8 cellular contexts compared by ENCODE assay signal in the genomic region with DNA sequence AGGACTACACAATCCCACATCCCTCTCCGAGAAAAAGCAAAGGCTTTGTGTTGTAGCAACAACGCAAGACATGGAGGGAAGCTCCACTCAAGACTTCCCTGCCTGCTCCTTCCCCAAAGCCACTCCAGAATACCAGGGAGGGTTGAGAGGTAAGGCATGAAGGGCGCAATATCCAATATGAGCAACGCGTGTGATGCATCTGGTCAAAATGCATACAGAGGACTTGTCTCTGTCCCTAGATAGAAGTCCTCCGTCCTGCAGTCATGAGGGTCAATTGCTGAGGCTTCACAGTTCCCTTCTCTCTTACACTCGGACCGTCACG. TPM values are rescaled to one million over a fixed set of nuclear protein-coding genes. Genes with fewer than 3 reads are reported as not detected.
A peak's percentile ranks its signal among the peaks of the same experiment; 100 is the strongest.
DNase-seq lines count a peak whose midpoint lies in the region; ATAC-seq, FAIRE-seq and TF ChIP-seq lines count a peak whose summit lies in the region.

No MANE protein-coding gene starts in this region.

- H3K27me3 ChIP-seq in HUES48 (ENCODE audit: control insufficient read depth, insufficient read depth, low read length), result no peaks in the 10 kb centered on the region
- peaks cover 0 to 6% of the 10 kb centered on the region in 2 experiments; a peak in 1 of 5 replicates for H3K27me3 ChIP-seq in HepG2 (ENCODE audit: control insufficient read depth in 1 of 2, insufficient read depth in 2 of 2, low read length in 2 of 2)
- no peaks in the 10 kb centered on the region for H3K27me3 ChIP-seq in transverse colon

- POLR2A ChIA-PET in HepG2 (lab: Yijun Ruan, JAX), result interaction anchor here (0.6 to 2.1 kb wide), 17 partner anchors 8 to 1567 kb away, joined by 3 to 25 read pairs (median 7); partner anchors contain the start of genes ACVR2A and MMADHC

- peaks cover 31% of the 10 kb centered on the region for H4K20me1 ChIP-seq in HepG2 (ENCODE audit: insufficient read depth, low read length)

- 0% methylated on average over 5 of the region's 9 CpGs for WGBS in HepG2 (ENCODE audit: low lambda C conversion rate)
- 1 to 4% methylated on average over 4 to 7 of the region's 9 CpGs for WGBS in transverse colon (ENCODE audit: low coverage in 1 of 2), 2 donors

- H3K4me3 ChIP-seq in HUES48 (ENCODE audit: low read depth, low read length) (peak overlapping the region; percentile 97), astrocyte of the cerebellum (ENCODE audit: low read depth, low read length) (peak overlapping the region; percentile 92), HepG2 (replicated peaks in 1 of 3; ENCODE audit: insufficient read depth in 1 of 3, low read depth in 2 of 3, low read length in 3 of 3) (peak overlapping the region; percentile 78 to 97 (median 93)), transverse colon (peak overlapping the region; percentile 65 to 92 (median 80))

- FAIRE-seq in HepG2 (lab: Jason Lieb, UNC) (no peak), GM12892 (lab: Jason Lieb, UNC) (no peak)

- H2AFZ ChIP-seq in HepG2 (ENCODE audit: low read length), result peak overlapping the region; percentile 48

- H3K79me2 ChIP-seq in HepG2 (ENCODE audit: insufficient read depth, low read length), result peaks cover 93% of the 10 kb centered on the region

- H3K9me3 ChIP-seq in HUES48 (ENCODE audit: control insufficient read depth, insufficient read depth, low read length) (no peaks in the 10 kb centered on the region), HepG2 (ENCODE audit: low read length) (no peaks in the 10 kb centered on the region), transverse colon (no peaks in the 10 kb centered on the region)

- H3K4me2 ChIP-seq in HepG2 (ENCODE audit: low read depth, low read length), result peak overlapping the region; percentile 88

- DNase-seq in GM13976 (ENCODE audit: low spot score) (peak; percentile 29), astrocyte of the cerebellum (ENCODE audit: low read depth) (no peak), HepG2 (ENCODE audit: low spot score) (no peak), transverse colon (no peak), GM12892 (ENCODE audit: insufficient read length) (no peak), SW 1271 (lab: John Stamatoyannopoulos, UW) (no peak)

- TF ChIP-seq POLR2A in HepG2 (IDR thresholded peaks at IDR 0.05; ENCODE audit: insufficient read depth in 1 of 2, low read depth in 2 of 2, low read length in 2 of 2) (no peak), transverse colon (IDR thresholded peaks at IDR 0.05) (no peak), GM12892 (IDR thresholded peaks at IDR 0.05; ENCODE audit: low read depth, low read length) (no peak), GM18505 (IDR thresholded peaks at IDR 0.05; ENCODE audit: borderline replicate concordance, extremely low read depth, insufficient read depth, insufficient read length) (no peak)

- in situ Hi-C loops in GM13976 (cut with MboI; ENCODE audit: low sequenced_read_pairs, unreplicated experiment) (no loop called here), astrocyte of the cerebellum (cut with HindIII; ENCODE audit: low sequenced_read_pairs) (no loop called here), HepG2 (cut with HindIII; ENCODE audit: extremely low pct_ligation_motif_present, low pct_unique_long_range_greater_than_20kb) (no loop called here), transverse colon (cut with MboI; ENCODE audit: low pct_ligation_motif_present in 1 of 4, low pct_unique_long_range_greater_than_20kb in 1 of 4, low sequenced_read_pairs in 3 of 4) (no loop called here)

- H3K4me1 ChIP-seq in HUES48 (ENCODE audit: control insufficient read depth, insufficient read depth, low read length), result peaks cover 18% of the 10 kb centered on the region; the same call in 1 of the 2 replicates
- H3K4me1 ChIP-seq in HepG2 (ENCODE audit: insufficient read depth, low read length), result peaks cover 57% of the 10 kb centered on the region
- H3K4me1 ChIP-seq in transverse colon, result peaks cover 3 to 52% (median 27%) of the 10 kb centered on the region in 4 donors

- BruUV-seq in HepG2 (replicated peaks; lab: Mats Ljungman, UMichigan), result TSS peak; percentile 70

- H3K9ac ChIP-seq in HUES48 (ENCODE audit: low read depth, low read length) (peak overlapping the region; percentile 79), HepG2 (ENCODE audit: insufficient read depth, low read depth, low read length) (peak overlapping the region; percentile 88)

- intact Hi-C loops in HepG2 (cut with micrococcal nuclease; ENCODE audit: unreplicated experiment) (loop anchor here (1.0 to 5.0 kb wide), 7 partner anchors 93 to 1567 kb away; partner anchors contain the start of genes EPC2 and MMADHC), transverse colon (cut with DNase I; ENCODE audit: low total_unique reads) (no loop called here)

- H3K27ac ChIP-seq in HUES48 (ENCODE audit: low read depth, low read length) (peak overlapping the region; percentile 92), HepG2 (ENCODE audit: extremely low read length, insufficient read depth, low read length) (peak overlapping the region; percentile 82), transverse colon (peak overlapping the region; percentile 96 to 99 (median 98))

- H3K36me3 ChIP-seq in HUES48 (ENCODE audit: control insufficient read depth, insufficient read depth, low read length) (no peaks in the 10 kb centered on the region), HepG2 (replicated peaks in 1 of 2; ENCODE audit: control insufficient read depth in 1 of 2, insufficient read depth in 2 of 2, low read length in 2 of 2) (peaks cover 0 to 5% of the 10 kb centered on the region in 2 experiments; a peak in 1 of 5 replicates), transverse colon (no peaks in the 10 kb centered on the region)

- TF ChIP-seq CTCF in GM13976 (IDR thresholded peaks at IDR 0.05; ENCODE audit: borderline replicate concordance, control extremely low read depth, extremely low read depth, insufficient read depth, missing control alignments) (no peak), astrocyte of the cerebellum (IDR thresholded peaks at IDR 0.05; ENCODE audit: low read depth, low read length, missing control alignments) (no peak), HepG2 (CRISPR knock-in tag; IDR thresholded peaks at IDR 0.05) (no peak), transverse colon (IDR thresholded peaks at IDR 0.05) (no peak)

- TF ChIP-seq EP300 in HepG2 (IDR thresholded peaks at IDR 0.05; ENCODE audit: low read depth in 2 of 2, low read length in 2 of 2) (no peak), HepG2 (CRISPR knock-in tag; IDR thresholded peaks at IDR 0.05; ENCODE audit: borderline replicate concordance) (no peak), transverse colon (IDR thresholded peaks at IDR 0.05; ENCODE audit: low read depth) (no peak)

- CTCF ChIA-PET in HepG2 (lab: Yijun Ruan, JAX; ENCODE audit: low intra/inter-chr PET ratio, low total read pairs), result interaction anchor here (1.0 kb wide), 1 partner anchor 82 kb away, joined by 3 read pairs; no protein-coding TSS in a partner anchor

- ATAC-seq in HepG2, result peak; percentile 47; the same call in 2 of the 3 replicates
- no peak for ATAC-seq in GM18505 (IDR thresholded peaks at IDR 0.05; ENCODE audit: unreplicated experiment)

- TF ChIP-seq RAD21 in HepG2 (CRISPR knock-in tag; IDR thresholded peaks at IDR 0.05), result no peak

RNA-seq across cellular contexts. Expression of gene ORC4, which starts 0.5 kb away (rescaled TPM):
- total RNA-seq in HepG2 (2016; rRNA removed; fragmentation: Illumina TruSeq; extraction: Trizol), result 84.8 and 135 TPM in 2 replicates
- 78.0 and 80.0 TPM in 2 replicates for total RNA-seq in HepG2 (2016; cell fraction: cytosol; rRNA removed; fragmentation: Illumina TruSeq; extraction: Trizol; ENCODE audit: low read depth)
- total RNA-seq in HepG2 (2016; cell fraction: insoluble cytoplasmic fraction; rRNA removed; fragmentation: Illumina TruSeq; extraction: Trizol), result 78.3 and 142 TPM in 2 replicates
- total RNA-seq in HepG2 (2016; cell fraction: membrane; rRNA removed; fragmentation: Illumina TruSeq; extraction: Trizol), result 42.7 and 44.3 TPM in 2 replicates
- total RNA-seq in HepG2 (2016; cell fraction: nucleus; rRNA removed; fragmentation: Illumina TruSeq; extraction: Trizol), result 69.9 and 72.4 TPM in 2 replicates
- polyA plus RNA-seq in HepG2 (2011; rRNA removed), result 26.4 and 28.6 TPM in 2 replicates
- 19.7 and 32.1 TPM in 2 replicates for polyA plus RNA-seq in HepG2 (2011; cell fraction: cytosol; rRNA removed)
- polyA plus RNA-seq in HepG2 (2011; cell fraction: nucleus; rRNA removed), result 18.3 and 19.1 TPM in 2 replicates
- polyA plus RNA-seq in HepG2 (2012), result 33.2 and 53.6 TPM in 2 replicates
- 11.5 and 11.9 TPM in 2 replicates for polyA plus RNA-seq in HepG2 (2016; cell fraction: cytosol; fragmentation: Illumina TruSeq; extraction: Trizol; ENCODE audit: low read depth)
- polyA plus RNA-seq in HepG2 (2016; cell fraction: insoluble cytoplasmic fraction; fragmentation: Illumina TruSeq; extraction: Trizol; ENCODE audit: low read depth), result 103 and 106 TPM in 2 replicates
- 13.1 and 13.3 TPM in 2 replicates for polyA plus RNA-seq in HepG2 (2016; cell fraction: membrane; fragmentation: Illumina TruSeq; extraction: Trizol; ENCODE audit: low read depth)
- 46.6 and 57.0 TPM in 2 replicates for polyA plus RNA-seq in HepG2 (2016; cell fraction: nucleus; fragmentation: Illumina TruSeq; extraction: Trizol; ENCODE audit: insufficient read depth, low read depth)
- 16.1 and 20.2 TPM in 2 replicates for polyA minus RNA-seq in HepG2 (2011; rRNA and poly(A)+ RNA removed; ENCODE audit: low replicate concordance)
- 34.1 and 44.2 TPM in 2 replicates for polyA minus RNA-seq in HepG2 (2011; cell fraction: cytosol; rRNA and poly(A)+ RNA removed)
- polyA minus RNA-seq in HepG2 (2011; cell fraction: nucleus; rRNA and poly(A)+ RNA removed), result 145 and 169 TPM in 2 replicates
- total RNA-seq in transverse colon, result 10 to 100 TPM in 3 of 4 donors, 1 to 10 TPM in 1; 5.2 to 65.3 (median 50.1) TPM
- polyA plus RNA-seq in GM12892 (2012; ENCODE audit: missing spikeins), result 45.6 TPM

RNA-seq across cellular contexts. Expression of gene MBD5, which starts 0.9 kb away (rescaled TPM):
- 12.9 and 13.5 TPM in 2 replicates for total RNA-seq in HepG2 (2016; rRNA removed; fragmentation: Illumina TruSeq; extraction: Trizol)
- 4.3 and 8.4 TPM in 2 replicates for total RNA-seq in HepG2 (2016; cell fraction: cytosol; rRNA removed; fragmentation: Illumina TruSeq; extraction: Trizol; ENCODE audit: low read depth)
- 12.8 and 17.3 TPM in 2 replicates for total RNA-seq in HepG2 (2016; cell fraction: insoluble cytoplasmic fraction; rRNA removed; fragmentation: Illumina TruSeq; extraction: Trizol)
- total RNA-seq in HepG2 (2016; cell fraction: membrane; rRNA removed; fragmentation: Illumina TruSeq; extraction: Trizol), result 7.6 and 8.4 TPM in 2 replicates
- 41.7 and 43.4 TPM in 2 replicates for total RNA-seq in HepG2 (2016; cell fraction: nucleus; rRNA removed; fragmentation: Illumina TruSeq; extraction: Trizol)
- 20.1 and 26.4 TPM in 2 replicates for polyA plus RNA-seq in HepG2 (2011; rRNA removed)
- 9.4 and 12.2 TPM in 2 replicates for polyA plus RNA-seq in HepG2 (2011; cell fraction: cytosol; rRNA removed)
- 15.7 and 19.1 TPM in 2 replicates for polyA plus RNA-seq in HepG2 (2011; cell fraction: nucleus; rRNA removed)
- 10.0 and 12.1 TPM in 2 replicates for polyA plus RNA-seq in HepG2 (2012)
- polyA plus RNA-seq in HepG2 (2016; cell fraction: cytosol; fragmentation: Illumina TruSeq; extraction: Trizol; ENCODE audit: low read depth), result 5.8 and 8.9 TPM in 2 replicates
- polyA plus RNA-seq in HepG2 (2016; cell fraction: insoluble cytoplasmic fraction; fragmentation: Illumina TruSeq; extraction: Trizol; ENCODE audit: low read depth), result 11.2 and 12.1 TPM in 2 replicates
- polyA plus RNA-seq in HepG2 (2016; cell fraction: membrane; fragmentation: Illumina TruSeq; extraction: Trizol; ENCODE audit: low read depth), result 11.3 and 14.5 TPM in 2 replicates
- polyA plus RNA-seq in HepG2 (2016; cell fraction: nucleus; fragmentation: Illumina TruSeq; extraction: Trizol; ENCODE audit: insufficient read depth, low read depth), result 15.6 and 19.3 TPM in 2 replicates
- polyA minus RNA-seq in HepG2 (2011; rRNA and poly(A)+ RNA removed; ENCODE audit: low replicate concordance), result 76.1 and 285 TPM in 2 replicates
- 16.7 and 35.9 TPM in 2 replicates for polyA minus RNA-seq in HepG2 (2011; cell fraction: cytosol; rRNA and poly(A)+ RNA removed)
- 211 and 318 TPM in 2 replicates for polyA minus RNA-seq in HepG2 (2011; cell fraction: nucleus; rRNA and poly(A)+ RNA removed)
- total RNA-seq in transverse colon, result 10 to 100 TPM; 29.9 to 67.3 (median 52.6) TPM
- 25.1 TPM for polyA plus RNA-seq in GM12892 (2012; ENCODE audit: missing spikeins)
